Comparison of ENCODE assay signal across 1 cellular context in the genomic region with DNA sequence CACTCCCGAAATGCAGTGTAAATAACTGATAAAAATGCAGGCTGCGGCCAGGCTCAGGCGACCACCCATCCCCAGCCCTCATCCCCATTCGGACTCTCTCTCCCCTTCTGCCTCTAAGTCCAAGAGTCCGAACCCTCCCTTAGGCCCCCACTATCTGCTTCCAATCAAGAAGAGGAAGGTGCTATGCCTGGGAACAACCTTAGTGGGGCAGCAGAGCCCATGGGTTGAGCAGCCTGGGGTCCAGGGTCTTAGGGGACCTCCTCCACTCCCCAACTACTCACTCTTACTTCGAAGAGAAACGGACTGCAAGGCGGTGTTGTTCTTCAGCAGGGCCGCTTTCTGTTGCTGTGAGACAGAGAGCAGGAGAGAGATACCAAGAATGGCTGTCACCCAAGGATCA.
TF ChIP-seq lines count a peak whose summit lies in the region.

No MANE protein-coding gene starts in this region.

TF ChIP-seq in endothelial cell of umbilical vein, 7 proteins besides CTCF, POLR2A, EP300 and RAD21:
- TF ChIP-seq FOS (IDR thresholded peaks at IDR 0.05; ENCODE audit: borderline replicate concordance, insufficient read depth, low read length) (no peak), MYC (IDR thresholded peaks at IDR 0.05; ENCODE audit: low read depth, low read length) (no peak), POLR2AphosphoS5 (IDR thresholded peaks at IDR 0.05; ENCODE audit: insufficient read depth, low read depth, low read length) (no peak), GATA2 (IDR thresholded peaks at IDR 0.05; ENCODE audit: insufficient read depth, insufficient read length, low read depth, low read length) (no peak), EZH2 (IDR thresholded peaks at IDR 0.05; ENCODE audit: borderline replicate concordance, low read depth, low read length, severe bottlenecking) (no peak), JUN (IDR thresholded peaks at IDR 0.05; ENCODE audit: borderline replicate concordance, insufficient read depth, insufficient read length, low read depth) (no peak)
- TF ChIP-seq, protein P1, sequence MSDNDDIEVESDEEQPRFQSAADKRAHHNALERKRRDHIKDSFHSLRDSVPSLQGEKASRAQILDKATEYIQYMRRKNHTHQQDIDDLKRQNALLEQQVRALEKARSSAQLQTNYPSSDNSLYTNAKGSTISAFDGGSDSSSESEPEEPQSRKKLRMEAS (IDR thresholded peaks at IDR 0.05; ENCODE audit: insufficient read depth, insufficient read length): no peak
